9 cellular contexts compared by ENCODE assay signal in the genomic region with DNA sequence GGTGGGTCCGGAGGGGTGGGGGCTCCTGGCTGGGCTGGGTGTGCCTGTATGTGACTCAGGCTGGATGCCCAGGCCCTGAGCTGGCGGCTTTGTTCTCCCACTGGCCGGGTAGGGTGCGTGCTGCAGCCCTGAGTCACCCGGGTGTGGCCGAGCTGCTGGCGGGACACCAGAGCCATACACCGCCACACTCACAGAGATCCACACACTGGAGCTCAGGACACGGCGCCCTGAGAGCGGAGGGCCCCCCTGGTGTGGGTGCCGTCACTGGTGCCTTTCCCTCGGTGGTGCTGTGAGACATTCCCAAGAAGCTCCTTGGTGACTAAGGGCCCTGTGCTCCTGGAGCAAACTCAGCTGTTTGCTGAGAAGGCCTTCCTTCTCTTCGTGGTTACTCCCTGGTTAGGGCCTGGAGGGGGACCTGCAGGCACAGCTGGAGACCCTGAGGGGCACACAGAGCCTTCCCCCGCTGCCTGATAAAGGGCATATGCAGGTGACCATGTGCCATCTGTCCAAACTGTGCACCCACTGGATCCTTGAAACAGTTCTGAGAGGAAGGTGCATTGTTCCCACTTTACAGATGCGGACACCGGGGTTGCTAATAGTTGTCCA. TPM values are rescaled to one million over a fixed set of nuclear protein-coding genes. Genes with fewer than 3 reads are reported as not detected.
DNase-seq lines count a peak whose midpoint lies in the region; ATAC-seq and TF ChIP-seq lines count a peak whose summit lies in the region.
"Had no signal": no experiment of that assay in that cellular context is flagged by ENCODE, and none has a peak within 500 bp of the region (broad histone marks: within the 10 kb centered on the region; RNA-seq: fewer than 3 reads in every experiment).

No MANE protein-coding gene starts in this region.

- no peaks in the 10 kb centered on the region for H3K4me1 Mint-ChIP-seq in glutamatergic neuron (ENCODE audit: low read depth, unreplicated experiment)
- peaks cover 4% of the 10 kb centered on the region for H3K4me1 Mint-ChIP-seq in CD8-positive, alpha-beta T cell (ENCODE audit: low read depth)

- H3K4ac ChIP-seq in mesenchymal stem cell (ENCODE audit: low read depth in 1 of 2, low read length in 2 of 2): peak overlapping the region; percentile 15 to 64

- no peak overlapping the region for H2AFZ ChIP-seq in mesenchymal stem cell (ENCODE audit: low read depth, low read length)

- ATAC-seq in HG03280 (IDR thresholded peaks at IDR 0.05; ENCODE audit: unreplicated experiment): no peak
- ATAC-seq in CD8-positive, alpha-beta T cell: no peak

- H3K4me1 ChIP-seq in A673 (ENCODE audit: insufficient read depth, low read length, poor library complexity, severe bottlenecking): no peaks in the 10 kb centered on the region
- peaks cover 58% of the 10 kb centered on the region for H3K4me1 ChIP-seq in mesenchymal stem cell (ENCODE audit: control insufficient read depth, insufficient read depth, low read depth, low read length)
- peaks cover 2% of the 10 kb centered on the region for H3K4me1 ChIP-seq in CD8-positive, alpha-beta T cell (ENCODE audit: insufficient read depth, low read length)

- peak overlapping the region; percentile 57 for H2BK15ac ChIP-seq in mesenchymal stem cell (ENCODE audit: low read depth, poor library complexity, severe bottlenecking)

- 15% methylated on average over 17 of the region's 17 CpGs for WGBS in mesenchymal stem cell

- peaks cover 1% of the 10 kb centered on the region for H3K9me3 Mint-ChIP-seq in glutamatergic neuron (ENCODE audit: unreplicated experiment)
- no peaks in the 10 kb centered on the region for H3K9me3 Mint-ChIP-seq in CD8-positive, alpha-beta T cell
- H3K9me3 Mint-ChIP-seq: T-helper 1 cell treated with Interleukin-12 subunit alpha and Interleukin-12 subunit beta and Interleukin-4 antibody, amounts not matched to agents 30 μg/mL and 1 μg/mL, for 36 hours had no signal

- H2AK5ac ChIP-seq in mesenchymal stem cell (ENCODE audit: low read length, severe bottlenecking): peak overlapping the region; percentile 53

- H3K4me3 ChIP-seq in A673 (ENCODE audit: low read depth, low read length, poor library complexity, severe bottlenecking): no peak overlapping the region
- H3K4me3 ChIP-seq in mesenchymal stem cell (ENCODE audit: insufficient read depth in 1 of 2, low read depth in 1 of 2, low read length in 2 of 2): peak overlapping the region in 1 of 2 experiments; percentile 5
- no peak overlapping the region for H3K4me3 ChIP-seq in CD8-positive, alpha-beta T cell (ENCODE audit: low read depth, low read length)

- peak overlapping the region; percentile 88 for H4K91ac ChIP-seq in mesenchymal stem cell (ENCODE audit: low read length)

- peak overlapping the region; percentile 75 for H2BK120ac ChIP-seq in mesenchymal stem cell (ENCODE audit: low read depth, low read length)

- H3K27me3 Mint-ChIP-seq in glutamatergic neuron (ENCODE audit: unreplicated experiment): peaks cover 9% of the 10 kb centered on the region
- H3K27me3 Mint-ChIP-seq in CD8-positive, alpha-beta T cell (ENCODE audit: low read depth): peaks cover 12% of the 10 kb centered on the region

- H3K9me3 ChIP-seq in A673 (ENCODE audit: low read depth, low read length, poor library complexity, severe bottlenecking) (no peaks in the 10 kb centered on the region), mesenchymal stem cell (ENCODE audit: control insufficient read depth, low read length) (no peaks in the 10 kb centered on the region)
- no peaks in the 10 kb centered on the region for H3K9me3 ChIP-seq in CD8-positive, alpha-beta T cell (ENCODE audit: low read length)

- H3K27ac ChIP-seq in A673 (ENCODE audit: low read depth, low read length, poor library complexity, severe bottlenecking): no peak overlapping the region
- H3K27ac ChIP-seq in mesenchymal stem cell (ENCODE audit: low read length, poor library complexity, severe bottlenecking): peak overlapping the region; percentile 64
- no peak overlapping the region for H3K27ac ChIP-seq in CD8-positive, alpha-beta T cell (ENCODE audit: low read depth, low read length)

- DNase-seq in A673 (ENCODE audit: low spot score): peak; percentile 54
- peak; percentile 99 for DNase-seq in LHCN-M2 (ENCODE audit: low read depth)
- peak; percentile 94 for DNase-seq in dermis blood vessel endothelial cell
- DNase-seq in mesenchymal stem cell: peak; percentile 97
- no peak for DNase-seq in glutamatergic neuron
- no peak for DNase-seq in CD8-positive, alpha-beta T cell
- no peak for DNase-seq in SHP77 (lab: John Stamatoyannopoulos, UW)

- H3K23ac ChIP-seq in mesenchymal stem cell (ENCODE audit: low read length in 2 of 2): no peak overlapping the region

- POLR2A ChIA-PET in A673 (lab: Charles Lee; ENCODE audit: low non-redundant PET): no interaction called here
- POLR2A ChIA-PET in CD8-positive, alpha-beta T cell (lab: Charles Lee): no interaction called here

- H4K8ac ChIP-seq in mesenchymal stem cell (ENCODE audit: low read length): peak overlapping the region; percentile 88

- no peak overlapping the region for H2BK5ac ChIP-seq in mesenchymal stem cell (ENCODE audit: low read depth, low read length, poor library complexity, severe bottlenecking)

- H2BK12ac ChIP-seq in mesenchymal stem cell (ENCODE audit: low read length in 2 of 2): peak overlapping the region in 1 of 2 experiments; percentile 89

- H3K27me3 ChIP-seq in A673 (replicated peaks; ENCODE audit: insufficient read depth, low read depth, low read length, poor library complexity): no peaks in the 10 kb centered on the region
- H3K27me3 ChIP-seq in mesenchymal stem cell (ENCODE audit: control insufficient read depth in 1 of 2, insufficient read depth in 1 of 2, low read length in 2 of 2): no peaks in the 10 kb centered on the region
- H3K27me3 ChIP-seq in CD8-positive, alpha-beta T cell (ENCODE audit: insufficient read depth, low read length): no peaks in the 10 kb centered on the region

- peak overlapping the region; percentile 3 to 85 for H3K18ac ChIP-seq in mesenchymal stem cell (ENCODE audit: low read depth in 1 of 2, low read length in 2 of 2)

- intact Hi-C loops in A673 (cut with micrococcal nuclease; ENCODE audit: unreplicated experiment): no loop called here
- intact Hi-C loops in CD8-positive, alpha-beta T cell (cut with DNase I, micrococcal nuclease): no loop called here

- H3K79me1 ChIP-seq in mesenchymal stem cell (replicated peaks; ENCODE audit: low read length, poor library complexity, severe bottlenecking): no peaks in the 10 kb centered on the region

- H3K4me3 Mint-ChIP-seq in glutamatergic neuron (ENCODE audit: unreplicated experiment): no peak overlapping the region
- H3K4me3 Mint-ChIP-seq in CD8-positive, alpha-beta T cell: no peak overlapping the region
- H3K4me3 Mint-ChIP-seq: T-helper 1 cell treated with Interleukin-12 subunit alpha and Interleukin-12 subunit beta and Interleukin-4 antibody, amounts not matched to agents 30 μg/mL and 1 μg/mL, for 36 hours had no signal

- no peak for TF ChIP-seq CTCF in A673 (conservative IDR thresholded peaks at IDR 0.05; ENCODE audit: low read depth, low read length)
- no peak for TF ChIP-seq CTCF in glutamatergic neuron (IDR thresholded peaks at IDR 0.05; ENCODE audit: partially characterized antibody, unreplicated experiment)
- no peak for TF ChIP-seq CTCF in CD8-positive, alpha-beta T cell (IDR thresholded peaks at IDR 0.05)

- peak overlapping the region in 1 of 2 experiments; percentile 72 for H3K14ac ChIP-seq in mesenchymal stem cell (ENCODE audit: low read length in 2 of 2)

- no TSS peak for BruUV-seq in A673 (replicated peaks; lab: Mats Ljungman, UMichigan)

- peak overlapping the region; percentile 87 for H3K9ac ChIP-seq in mesenchymal stem cell (ENCODE audit: low read length)

- CTCF ChIA-PET in A673 (lab: Charles Lee): interaction anchor here (0.7 to 1.1 kb wide), 3 partner anchors 26 to 224 kb away, joined by 3 to 5 read pairs (median 4); no protein-coding TSS in a partner anchor
- CTCF ChIA-PET in CD8-positive, alpha-beta T cell (lab: Charles Lee): interaction anchor here (1.1 to 2.0 kb wide), 4 partner anchors 9 to 733 kb away, joined by 3 to 5 read pairs (median 4); no protein-coding TSS in a partner anchor

- H3K36me3 ChIP-seq in A673 (ENCODE audit: insufficient read depth, low read length, poor library complexity, severe bottlenecking): no peaks in the 10 kb centered on the region
- no peaks in the 10 kb centered on the region for H3K36me3 ChIP-seq in mesenchymal stem cell (ENCODE audit: control insufficient read depth in 1 of 2, insufficient read depth in 2 of 2, low read depth in 1 of 2, low read length in 2 of 2)
- no peaks in the 10 kb centered on the region for H3K36me3 ChIP-seq in CD8-positive, alpha-beta T cell (ENCODE audit: insufficient read depth, low read length)

- no peaks in the 10 kb centered on the region for H3K36me3 Mint-ChIP-seq in glutamatergic neuron (ENCODE audit: unreplicated experiment)
- H3K36me3 Mint-ChIP-seq in CD8-positive, alpha-beta T cell: no peaks in the 10 kb centered on the region

- H3K27ac Mint-ChIP-seq in glutamatergic neuron (ENCODE audit: unreplicated experiment): no peak overlapping the region
- no peak overlapping the region for H3K27ac Mint-ChIP-seq in CD8-positive, alpha-beta T cell
- H3K27ac Mint-ChIP-seq: T-helper 1 cell treated with Interleukin-12 subunit alpha and Interleukin-12 subunit beta and Interleukin-4 antibody, amounts not matched to agents 30 μg/mL and 1 μg/mL, for 36 hours had no signal

- H3K4me2 ChIP-seq in mesenchymal stem cell (ENCODE audit: low read length, poor library complexity, severe bottlenecking): no peak overlapping the region

RNA-seq across cellular contexts. Expression of a gene that starts 44.3 kb away (rescaled TPM):
- total RNA-seq in A673 (2021) (0.33 and 1.0 TPM in 2 replicates), LHCN-M2 (2014; rRNA removed) (4.2 and 6.7 TPM in 2 replicates), dermis blood vessel endothelial cell (0.17 and 1.2 TPM in 2 replicates), glutamatergic neuron (ENCODE audit: unreplicated experiment) (not detected)
- 18.8 TPM for polyA plus RNA-seq in LHCN-M2 (2012)
- polyA plus RNA-seq in mesenchymal stem cell (2013, experiment 1 of 2): 0.72 TPM
- 0.84 TPM for polyA plus RNA-seq in mesenchymal stem cell (2013, experiment 2 of 2)
- total RNA-seq in CD8-positive, alpha-beta T cell: not detected

Comparison
In these comparisons a context has a peak if more than half of its experiments do, and no peak if none do; other contexts are left out.
1. DNase-seq: peak in A673 (single experiment), LHCN-M2 (single experiment), dermis blood vessel endothelial cell (single experiment) and mesenchymal stem cell (single experiment); none in glutamatergic neuron (single experiment), CD8-positive, alpha-beta T cell (0 of 7) and SHP77 (0 of 2).